8 cellular contexts compared by ENCODE assay signal in the genomic region with DNA sequence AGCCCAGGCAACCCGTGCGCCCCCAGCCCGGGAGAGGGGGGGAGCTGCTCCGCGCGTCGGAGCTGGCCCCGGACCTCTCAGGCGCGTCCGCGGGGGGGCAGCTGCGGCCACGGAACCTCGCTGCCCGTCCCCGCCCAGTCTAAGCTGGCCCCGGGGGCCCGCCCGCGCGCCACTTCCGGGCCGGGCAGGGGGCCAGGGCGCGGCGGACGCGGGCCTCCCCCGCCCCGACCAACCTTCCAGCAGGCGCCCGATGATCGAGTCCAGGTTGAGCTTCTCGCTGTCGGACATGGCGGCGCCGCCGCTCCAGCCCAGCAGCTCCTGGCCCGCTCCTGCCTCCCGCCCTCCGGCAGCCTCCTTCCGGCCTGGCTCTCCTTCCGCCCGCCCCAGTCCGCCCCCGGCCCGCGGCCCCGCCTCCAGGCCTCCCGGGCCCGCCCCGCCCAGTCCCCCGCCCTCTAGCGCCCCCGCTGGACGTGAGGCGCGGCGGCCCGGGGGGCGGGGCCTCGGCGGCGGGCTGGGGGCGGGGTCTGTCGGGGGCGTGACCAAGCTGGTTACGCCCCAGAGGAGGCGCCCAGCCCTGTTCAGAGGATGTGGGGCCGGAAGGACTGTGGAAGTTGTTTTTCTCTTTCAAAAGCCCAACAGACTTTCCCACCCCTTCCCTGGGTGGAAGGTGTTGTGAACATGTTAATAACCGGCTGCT. TPM values are rescaled to one million over a fixed set of nuclear protein-coding genes. Genes with fewer than 3 reads are reported as not detected.
DNase-seq lines count a peak whose midpoint lies in the region; TF ChIP-seq lines count a peak whose summit lies in the region.

A gene (minus strand): TSS at position 364 of the 697 bp plus-strand sequence. CDS start 76 bp downstream, at position 288.

- H3K27me3 ChIP-seq in SK-N-SH (ENCODE audit: insufficient read depth): no peaks in the 10 kb centered on the region

- no peaks in the 10 kb centered on the region for H3K9me2 ChIP-seq in SK-N-SH

- H3K4me3 Mint-ChIP-seq in activated naive CD4-positive, alpha-beta T cell treated with anti-CD3 and anti-CD28 coated beads, Interleukin-2, amount 10 ng/mL, durations not matched to agents 7 days and 5 days: peak within 1 kb of the TSS; percentile 96

- H3K9me3 ChIP-seq in HEK293 (ENCODE audit: control insufficient read depth, insufficient read depth, low read depth, low read length) (no peaks in the 10 kb centered on the region), SK-N-SH (no peaks in the 10 kb centered on the region)

- CTCF ChIA-PET in HEK293 (lab: Yijun Ruan, JAX): interaction anchor here (0.5 to 2.8 kb wide), 26 partner anchors 9 to 475 kb away, joined by 3 to 20 read pairs (median 5); a partner anchor contains a TSS
- CTCF ChIA-PET in SK-N-SH (lab: Yijun Ruan, JAX): interaction anchor here (0.6 to 4.1 kb wide), 23 partner anchors 10 to 171 kb away, joined by 3 to 32 read pairs (median 5); a partner anchor contains a TSS
- CTCF ChIA-PET in activated naive CD4-positive, alpha-beta T cell treated with anti-CD3 and anti-CD28 coated beads, Interleukin-2, amount 10 ng/mL, durations not matched to agents 7 days and 5 days (lab: Charles Lee): interaction anchor here (0.9 to 5.0 kb wide), 19 partner anchors 8 to 106 kb away, joined by 3 to 36 read pairs (median 6); a partner anchor contains a TSS

- peak within 1 kb of the TSS; percentile 79 for H3K4me3 ChIP-seq in HEK293 (ENCODE audit: low read depth, low read length)
- H3K4me3 ChIP-seq in SK-N-SH (ENCODE audit: low read depth in 2 of 2, low read length in 1 of 2): peak within 1 kb of the TSS; percentile 85 to 89

- TF ChIP-seq EP300 in SK-N-SH (IDR thresholded peaks at IDR 0.05; ENCODE audit: borderline replicate concordance in 1 of 2, low read depth in 1 of 2, low read length in 1 of 2): no peak

- TF ChIP-seq RAD21 in SK-N-SH (IDR thresholded peaks at IDR 0.05; ENCODE audit: low read length): peak; percentile 22

- peak within 1 kb of the TSS; percentile 98 for H3K27ac Mint-ChIP-seq in activated naive CD4-positive, alpha-beta T cell treated with anti-CD3 and anti-CD28 coated beads, Interleukin-2, amount 10 ng/mL, durations not matched to agents 7 days and 5 days

- under 1% methylated on average over 23 of the region's 73 CpGs for WGBS in SK-N-SH (ENCODE audit: low lambda C conversion rate)

- peaks cover 25% of the 10 kb centered on the region for H3K79me2 ChIP-seq in SK-N-SH (ENCODE audit: insufficient read depth)

- H2AFZ ChIP-seq in SK-N-SH (ENCODE audit: low read depth): peak within 1 kb of the TSS; percentile 83

- H3K4me1 ChIP-seq in HEK293 (ENCODE audit: control insufficient read depth, insufficient read depth, low read length) (no peaks in the 10 kb centered on the region), SK-N-SH (ENCODE audit: control insufficient read depth in 1 of 2, insufficient read depth in 2 of 2, low read depth in 1 of 2, low read length in 1 of 2) (peaks cover 9 to 17% of the 10 kb centered on the region in 2 experiments; a peak in 2 of 4 replicates)

- H3K4me2 ChIP-seq in SK-N-SH: peak within 1 kb of the TSS; percentile 98

- H3K36me3 Mint-ChIP-seq in activated naive CD4-positive, alpha-beta T cell treated with anti-CD3 and anti-CD28 coated beads, Interleukin-2, amount 10 ng/mL, durations not matched to agents 7 days and 5 days: peaks cover 55% of the 10 kb centered on the region

- H3K27me3 Mint-ChIP-seq in activated naive CD4-positive, alpha-beta T cell treated with anti-CD3 and anti-CD28 coated beads, Interleukin-2, amount 10 ng/mL, durations not matched to agents 7 days and 5 days: no peaks in the 10 kb centered on the region

- peaks cover 73% of the 10 kb centered on the region for H3K4me1 Mint-ChIP-seq in activated naive CD4-positive, alpha-beta T cell treated with anti-CD3 and anti-CD28 coated beads, Interleukin-2, amount 10 ng/mL, durations not matched to agents 7 days and 5 days

- H3K36me3 ChIP-seq in HEK293 (ENCODE audit: control insufficient read depth in 2 of 2, insufficient read depth in 1 of 2, low read length in 2 of 2): peaks cover 0 to 39% of the 10 kb centered on the region in 2 experiments; a peak in 1 of 3 replicates
- peaks cover 8 to 22% of the 10 kb centered on the region in 2 experiments for H3K36me3 ChIP-seq in SK-N-SH (replicated peaks in 1 of 2; ENCODE audit: control insufficient read depth in 1 of 2, insufficient read depth in 2 of 2, low read length in 1 of 2)

- POLR2A ChIA-PET in HEK293 (lab: Yijun Ruan, JAX) (interaction anchor here (0.7 to 3.3 kb wide), 26 partner anchors 9 to 228 kb away, joined by 3 to 53 read pairs (median 6); a partner anchor contains a TSS), SK-N-SH (lab: Yijun Ruan, JAX) (interaction anchor here (0.7 to 2.2 kb wide), 11 partner anchors 10 to 182 kb away, joined by 3 to 32 read pairs (median 4); a partner anchor contains a TSS)

- TF ChIP-seq CTCF in HEK293 (tag by site-specific recombination; IDR thresholded peaks at IDR 0.05): no peak
- peak; percentile 27; the same call in 1 of the 2 replicates for TF ChIP-seq CTCF in SK-N-SH (IDR thresholded peaks at IDR 0.05)

- H3K9me3 Mint-ChIP-seq in activated naive CD4-positive, alpha-beta T cell treated with anti-CD3 and anti-CD28 coated beads, Interleukin-2, amount 10 ng/mL, durations not matched to agents 7 days and 5 days: no peaks in the 10 kb centered on the region

- H4K20me1 ChIP-seq in SK-N-SH (ENCODE audit: insufficient read depth): peaks cover 14% of the 10 kb centered on the region

- H3K9ac ChIP-seq in SK-N-SH: peak within 1 kb of the TSS; percentile 95

- peak; percentile 17 for DNase-seq in GM04503 (ENCODE audit: low read depth)
- DNase-seq in NAMALWA (ENCODE audit: low spot score): peak; percentile 89
- DNase-seq in SK-N-SH: peak; percentile 100
- peak; percentile 91 for DNase-seq in activated naive CD4-positive, alpha-beta T cell treated with anti-CD3 and anti-CD28 coated beads, Interleukin-2, amount 10 ng/mL, durations not matched to agents 7 days and 5 days
- DNase-seq in germinal center (ENCODE audit: low spot score): peak; percentile 97
- peak; percentile 92 for DNase-seq in occipital lobe (lab: John Stamatoyannopoulos, UW)
- peak; percentile 86 for DNase-seq in superior temporal gyrus (ENCODE audit: extremely low spot score)

- H3F3A ChIP-seq in SK-N-SH (replicated peaks; ENCODE audit: insufficient read depth): peaks cover 5% of the 10 kb centered on the region

- peak within 1 kb of the TSS; percentile 88 for H3K27ac ChIP-seq in HEK293 (ENCODE audit: extremely low read depth, low read depth, low read length)
- H3K27ac ChIP-seq in SK-N-SH (ENCODE audit: low read depth in 2 of 2, low read length in 1 of 2): peak within 1 kb of the TSS; percentile 81 to 91

TF ChIP-seq in HEK293, 187 proteins besides CTCF, POLR2A, EP300 and RAD21 (continues in another document):
- TF ChIP-seq ZNF660 (tag by site-specific recombination; IDR thresholded peaks at IDR 0.05) (no peak), SP2 (tag by site-specific recombination; IDR thresholded peaks at IDR 0.05) (peak; percentile 53), ZNF48 (tag by site-specific recombination; IDR thresholded peaks at IDR 0.05) (no peak), ZBTB8A (tag by site-specific recombination; IDR thresholded peaks at IDR 0.05) (0 out of 2 replicates have a peak, but pooled peaks have one; percentile 34)

TF ChIP-seq in SK-N-SH, 30 proteins besides CTCF, POLR2A, EP300 and RAD21 (continues in another document):
- no peak for TF ChIP-seq RCOR1 (IDR thresholded peaks at IDR 0.05; ENCODE audit: low read length)
- TF ChIP-seq GABPA (IDR thresholded peaks at IDR 0.05; ENCODE audit: low read depth): peak; percentile 61; the same call in 1 of the 2 replicates
- TF ChIP-seq, protein P1, sequence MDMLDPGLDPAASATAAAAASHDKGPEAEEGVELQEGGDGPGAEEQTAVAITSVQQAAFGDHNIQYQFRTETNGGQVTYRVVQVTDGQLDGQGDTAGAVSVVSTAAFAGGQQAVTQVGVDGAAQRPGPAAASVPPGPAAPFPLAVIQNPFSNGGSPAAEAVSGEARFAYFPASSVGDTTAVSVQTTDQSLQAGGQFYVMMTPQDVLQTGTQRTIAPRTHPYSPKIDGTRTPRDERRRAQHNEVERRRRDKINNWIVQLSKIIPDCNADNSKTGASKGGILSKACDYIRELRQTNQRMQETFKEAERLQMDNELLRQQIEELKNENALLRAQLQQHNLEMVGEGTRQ (IDR thresholded peaks at IDR 0.05; ENCODE audit: borderline replicate concordance, low read depth, low read length): no peak
- TF ChIP-seq GATA2 (CRISPR knock-in tag; IDR thresholded peaks at IDR 0.05): no peak
- TF ChIP-seq, protein P2, sequence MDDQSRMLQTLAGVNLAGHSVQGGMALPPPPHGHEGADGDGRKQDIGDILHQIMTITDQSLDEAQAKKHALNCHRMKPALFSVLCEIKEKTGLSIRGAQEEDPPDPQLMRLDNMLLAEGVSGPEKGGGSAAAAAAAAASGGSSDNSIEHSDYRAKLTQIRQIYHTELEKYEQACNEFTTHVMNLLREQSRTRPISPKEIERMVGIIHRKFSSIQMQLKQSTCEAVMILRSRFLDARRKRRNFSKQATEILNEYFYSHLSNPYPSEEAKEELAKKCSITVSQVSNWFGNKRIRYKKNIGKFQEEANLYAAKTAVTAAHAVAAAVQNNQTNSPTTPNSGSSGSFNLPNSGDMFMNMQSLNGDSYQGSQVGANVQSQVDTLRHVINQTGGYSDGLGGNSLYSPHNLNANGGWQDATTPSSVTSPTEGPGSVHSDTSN (IDR thresholded peaks at IDR 0.05): 0 out of 2 replicates have a peak, but pooled peaks have one; percentile 3
- TF ChIP-seq POLR2AphosphoS5 (IDR thresholded peaks at IDR 0.05; ENCODE audit: low read depth, low read length): peak; percentile 77
- TF ChIP-seq RFX5 (IDR thresholded peaks at IDR 0.05; ENCODE audit: low read length): no peak
- TF ChIP-seq TAF1 (IDR thresholded peaks at IDR 0.05; ENCODE audit: borderline replicate concordance, low read depth, low read length): 0 out of 2 replicates have a peak, but pooled peaks have one; percentile 10
- TF ChIP-seq FOXM1 (IDR thresholded peaks at IDR 0.05; ENCODE audit: low read depth): 0 out of 2 replicates have a peak, but pooled peaks have one; percentile 6
- TF ChIP-seq YY1 (IDR thresholded peaks at IDR 0.05; ENCODE audit: low read depth): peak; percentile 45; the same call in 1 of the 2 replicates
- no peak for TF ChIP-seq RXRA (IDR thresholded peaks at IDR 0.05; ENCODE audit: borderline replicate concordance, low read depth)
- no peak for TF ChIP-seq FOXJ3 (CRISPR knock-in tag; IDR thresholded peaks at IDR 0.05)
- peak; percentile 46; the same call in 1 of the 2 replicates for TF ChIP-seq ELF1 (IDR thresholded peaks at IDR 0.05)
- TF ChIP-seq NFIC (IDR thresholded peaks at IDR 0.05; ENCODE audit: borderline replicate concordance): no peak
- TF ChIP-seq EZH2phosphoT487 (IDR thresholded peaks at IDR 0.05; ENCODE audit: borderline replicate concordance, low read depth): no peak
- no peak for TF ChIP-seq TEAD4 (IDR thresholded peaks at IDR 0.05; ENCODE audit: borderline replicate concordance, insufficient read depth)

RNA-seq across cellular contexts. Expression of the gene that starts here (rescaled TPM):
- 210 and 261 TPM in 2 replicates for polyA plus RNA-seq in SK-N-SH (2012; rRNA removed)
- polyA plus RNA-seq in SK-N-SH (2012; cell fraction: cytosol; rRNA removed): 130 and 175 TPM in 2 replicates
- 181 and 248 TPM in 2 replicates for polyA plus RNA-seq in SK-N-SH (2012; cell fraction: nucleus; rRNA removed)
- total RNA-seq in occipital lobe: 53.5 TPM

Comparison
In these comparisons a context has a peak if more than half of its experiments do, and no peak if none do; other contexts are left out.
1. Peak in every context shown above with its lines: DNase-seq, H3K4me3 ChIP-seq and H3K27ac ChIP-seq.
2. DNase-seq: peak in every context shown above with its lines; median percentile 100 in SK-N-SH; 97 in germinal center; 92 in occipital lobe; 91 in activated naive CD4-positive, alpha-beta T cell treated with anti-CD3 and anti-CD28 coated beads, Interleukin-2, amount 10 ng/mL, durations not matched to agents 7 days and 5 days; 89 in NAMALWA; 86 in superior temporal gyrus; 17 in GM04503.